In the genomic region with DNA sequence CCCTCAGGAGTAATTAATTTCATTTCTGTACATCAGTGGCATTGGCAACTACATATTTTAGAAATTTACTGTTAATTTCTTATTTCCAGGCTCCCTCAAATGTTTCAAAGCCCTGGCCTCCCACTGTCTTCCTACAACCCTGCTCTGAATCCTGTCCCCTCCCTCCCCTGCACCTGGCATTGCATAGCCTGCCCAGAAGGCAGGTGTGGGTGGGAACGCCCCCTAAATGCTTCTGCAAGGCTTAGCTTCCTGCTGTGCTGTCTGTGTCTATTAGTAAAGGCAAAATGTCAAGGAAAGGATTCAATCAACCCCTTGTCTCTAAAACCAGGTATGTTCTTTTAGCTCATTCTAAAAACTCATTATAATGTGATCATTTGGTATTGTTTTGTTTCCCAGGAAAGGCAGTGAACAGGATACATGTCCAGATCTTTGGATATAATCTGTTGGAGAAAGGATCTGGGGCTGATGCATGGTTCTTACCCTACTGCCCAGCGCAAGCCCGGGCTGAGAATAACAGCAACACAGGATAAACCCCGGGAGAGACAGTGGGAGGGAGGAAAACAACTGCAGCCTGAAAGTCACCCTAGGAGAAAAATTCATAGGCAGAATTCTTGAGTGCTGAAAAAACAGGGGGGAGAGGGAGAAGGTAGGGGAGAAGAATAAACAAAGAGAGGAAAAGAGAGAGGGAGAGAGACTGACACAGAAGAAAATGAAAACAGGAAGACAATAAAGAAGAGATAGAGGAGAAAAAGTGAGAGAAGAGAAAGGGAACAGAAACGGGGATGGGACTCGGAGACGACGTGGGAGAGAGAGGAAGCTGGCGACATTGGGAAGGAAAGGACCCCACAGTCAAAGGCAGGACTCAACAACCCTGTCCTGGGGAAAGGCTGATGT, we compare ENCODE assay signal across 9 cellular contexts. TPM values are rescaled to one million over a fixed set of nuclear protein-coding genes. Genes with fewer than 3 reads are reported as not detected.
DNase-seq lines count a peak whose midpoint lies in the region; ATAC-seq and TF ChIP-seq lines count a peak whose summit lies in the region.
"Had no signal": no experiment of that assay in that cellular context is flagged by ENCODE, and none has a peak within 500 bp of the region (broad histone marks: within the 10 kb centered on the region; RNA-seq: fewer than 3 reads in every experiment).

No MANE protein-coding gene starts in this region.

- H3K4me3 ChIP-seq in thoracic aorta = peak overlapping the region; percentile 97

- H3K9me3 ChIP-seq in thoracic aorta = no peaks in the 10 kb centered on the region

- intact Hi-C loops in left colon (cut with DNase I, micrococcal nuclease) = no loop called here

- H3K27ac ChIP-seq in thoracic aorta = no peak overlapping the region

- ATAC-seq in left colon (peak; percentile 44), thoracic aorta (ENCODE audit: insufficient number of reproducible peaks, low FRiP score, low read depth) (no peak), HG02759 (IDR thresholded peaks at IDR 0.05; ENCODE audit: unreplicated experiment) (no peak), HG03108 (IDR thresholded peaks at IDR 0.05; ENCODE audit: unreplicated experiment) (no peak), HG03460 (IDR thresholded peaks at IDR 0.05; ENCODE audit: unreplicated experiment) (no peak)

- no peaks in the 10 kb centered on the region for H3K27me3 ChIP-seq in thoracic aorta (replicated peaks; ENCODE audit: insufficient read depth)

- no peaks in the 10 kb centered on the region for H3K9me3 Mint-ChIP-seq in activated naive CD8-positive, alpha-beta T cell (ENCODE audit: low read depth)

- no peak for TF ChIP-seq CTCF in thoracic aorta (IDR thresholded peaks at IDR 0.05)

- H3K36me3 Mint-ChIP-seq in activated naive CD8-positive, alpha-beta T cell = no peaks in the 10 kb centered on the region

- peak overlapping the region; percentile 64 for H3K27ac Mint-ChIP-seq in activated naive CD8-positive, alpha-beta T cell

- H3K36me3 ChIP-seq in thoracic aorta = no peaks in the 10 kb centered on the region

- peak overlapping the region; percentile 93 for H3K4me3 Mint-ChIP-seq in activated naive CD8-positive, alpha-beta T cell

- H3K4me1 ChIP-seq in thoracic aorta (ENCODE audit: control insufficient read depth in 1 of 2, low read depth in 2 of 2) = peaks cover 0 to 3% of the 10 kb centered on the region in 2 donors

- peaks cover 12% of the 10 kb centered on the region for H3K4me1 Mint-ChIP-seq in activated naive CD8-positive, alpha-beta T cell (ENCODE audit: low read depth)

- DNase-seq in COR-L47 (lab: John Stamatoyannopoulos, UW) (peak; percentile 77), Kasumi-1 (lab: John Stamatoyannopoulos, UW) (peak; percentile 57 to 58), left colon (peak; percentile 40 to 64), thoracic aorta (ENCODE audit: low spot score) (no peak)

- H3K27me3 Mint-ChIP-seq in activated naive CD8-positive, alpha-beta T cell = peaks cover 27% of the 10 kb centered on the region

RNA-seq across cellular contexts. Expression of gene ZNF488, which starts 0.6 kb away (rescaled TPM):
- total RNA-seq in left colon = 1 to 10 TPM in 1 of 2 donors, under 1 TPM in 1; 0.64 to 1.7 TPM
- not detected for total RNA-seq in thoracic aorta
- total RNA-seq: NCI-H460 had no signal

RNA-seq across cellular contexts. Expression of gene RBP3, which starts 35.3 kb away (rescaled TPM):
- total RNA-seq in left colon = not detected
- not detected for total RNA-seq in thoracic aorta
- total RNA-seq: NCI-H460 had no signal
